8 cellular contexts compared by ENCODE assay signal in genomic region chr12:106914796-106915634, GRCh38. TPM values are rescaled to one million over a fixed set of nuclear protein-coding genes. Genes with fewer than 3 reads are reported as not detected.
DNase-seq lines count a peak whose midpoint lies in the region; ATAC-seq lines count a peak whose summit lies in the region.

No MANE protein-coding gene starts in this region.

- no peak overlapping the region for H3K4me3 Mint-ChIP-seq in natural killer cell treated with Interleukin-12 subunit alpha and Interleukin-12 subunit beta and Interleukin-15 and Interleukin-18, amount 100 ng/mL, for 72 hours

- H3K9me3 Mint-ChIP-seq in natural killer cell treated with Interleukin-12 subunit alpha and Interleukin-12 subunit beta and Interleukin-15 and Interleukin-18, amount 100 ng/mL, for 72 hours, result no peaks in the 10 kb centered on the region

- ATAC-seq in activated CD4-positive, CD25-positive, alpha-beta regulatory T cell treated with anti-CD3 and anti-CD28 coated beads, Interleukin-2, amount 50 U/mL, for 24 hours, result peak; percentile 46 to 65
- peak; percentile 70 for ATAC-seq in GM21526 (IDR thresholded peaks at IDR 0.05; ENCODE audit: low FRiP score, unreplicated experiment)
- peak; percentile 50 for ATAC-seq in HG03558 (IDR thresholded peaks at IDR 0.05; ENCODE audit: extremely low read depth, unreplicated experiment)
- peak; percentile 45 to 74 for ATAC-seq in natural killer cell treated with Interleukin-12 subunit alpha and Interleukin-12 subunit beta and Interleukin-15 and Interleukin-18, amount 100 ng/mL, for 72 hours
- ATAC-seq in HG03139 (IDR thresholded peaks at IDR 0.05; ENCODE audit: unreplicated experiment), result no peak

- intact Hi-C loops in cardiac septum (cut with DNase I), result loop anchor here (5.0 kb wide), 1 partner anchor 528 kb away; no protein-coding TSS in a partner anchor

- peaks cover 27 to 28% of the 10 kb centered on the region in 2 donors for H3K4me1 Mint-ChIP-seq in natural killer cell treated with Interleukin-12 subunit alpha and Interleukin-12 subunit beta and Interleukin-15 and Interleukin-18, amount 100 ng/mL, for 72 hours (ENCODE audit: low read depth in 2 of 2)

- no peaks in the 10 kb centered on the region for H3K36me3 Mint-ChIP-seq in natural killer cell treated with Interleukin-12 subunit alpha and Interleukin-12 subunit beta and Interleukin-15 and Interleukin-18, amount 100 ng/mL, for 72 hours

- H3K27me3 Mint-ChIP-seq in natural killer cell treated with Interleukin-12 subunit alpha and Interleukin-12 subunit beta and Interleukin-15 and Interleukin-18, amount 100 ng/mL, for 72 hours, result peaks cover 2 to 5% of the 10 kb centered on the region in 2 donors

- DNase-seq in activated CD4-positive, CD25-positive, alpha-beta regulatory T cell (lab: John Stamatoyannopoulos, UW), result no peak
- no peak for DNase-seq in natural killer cell treated with Interleukin-12 subunit alpha and Interleukin-12 subunit beta and Interleukin-15 and Interleukin-18, amount 100 ng/mL, for 72 hours (ENCODE audit: low spot score)
- DNase-seq in cardiac septum (ENCODE audit: low spot score), result no peak
- DNase-seq in AG08395 (ENCODE audit: low spot score), result no peak

- no peak overlapping the region for H3K27ac Mint-ChIP-seq in natural killer cell treated with Interleukin-12 subunit alpha and Interleukin-12 subunit beta and Interleukin-15 and Interleukin-18, amount 100 ng/mL, for 72 hours

RNA-seq across cellular contexts. Expression of gene TMEM263, which starts 40.7 kb away (rescaled TPM):
- 10 to 100 TPM; 31.2 to 42.7 TPM for total RNA-seq in natural killer cell treated with Interleukin-12 subunit alpha and Interleukin-12 subunit beta and Interleukin-15 and Interleukin-18, amount 100 ng/mL, for 72 hours
- total RNA-seq in cardiac septum, result 44.8 TPM
